ENCODE assay signal across 19 cellular contexts in genomic region chr12:112456029-112456428, GRCh38.
"Had no signal": no experiment of that assay in that cellular context is flagged by ENCODE, and none has a peak within 500 bp of the region (broad histone marks: within the 10 kb centered on the region; RNA-seq: fewer than 3 reads in every experiment).

No MANE protein-coding gene starts in this region.

- ATAC-seq: gastroesophageal sphincter; left lobe of liver; lower lobe of right lung; stimulated activated naive B cell treated with anti-CD40 and anti-IgM and Interleukin-4, amounts not matched to agents 10 μg/mL and 1 μg/mL and 100 μg/mL, for 72 hours; WTC11 had no signal

- H3K27me3 Mint-ChIP-seq: activated naive CD4-positive, alpha-beta T cell treated with anti-CD3 and anti-CD28 coated beads, Interleukin-2, amount 50 U/mL, for 24 hours; stimulated activated naive B cell treated with anti-CD40 and anti-IgM and Interleukin-4, amounts not matched to agents 10 μg/mL and 1 μg/mL and 100 μg/mL, for 72 hours had no signal

- H3K27ac Mint-ChIP-seq: activated naive CD4-positive, alpha-beta T cell treated with anti-CD3 and anti-CD28 coated beads, Interleukin-2, amount 50 U/mL, for 24 hours; nephron; stimulated activated naive B cell treated with anti-CD40 and anti-IgM and Interleukin-4, amounts not matched to agents 10 μg/mL and 1 μg/mL and 100 μg/mL, for 72 hours; WTC11 had no signal

- H3K4me3 Mint-ChIP-seq: activated naive CD4-positive, alpha-beta T cell treated with anti-CD3 and anti-CD28 coated beads, Interleukin-2, amount 50 U/mL, for 24 hours; nephron; stimulated activated naive B cell treated with anti-CD40 and anti-IgM and Interleukin-4, amounts not matched to agents 10 μg/mL and 1 μg/mL and 100 μg/mL, for 72 hours; WTC11 had no signal

- H3K4me1 Mint-ChIP-seq: activated naive CD4-positive, alpha-beta T cell treated with anti-CD3 and anti-CD28 coated beads, Interleukin-2, amount 50 U/mL, for 24 hours; nephron; WTC11 had no signal

- DNase-seq: activated gamma-delta T cell treated with Interleukin-2 at 50 U/mL for 16 hours; activated T-cell treated with anti-CD3 and anti-CD28 coated beads, Interleukin-2, amount 50 U/mL, for 1 hour; aorta; brain microvascular endothelial cell; central memory CD4-positive, alpha-beta T cell; dermis blood vessel endothelial cell; effector memory CD4-positive, alpha-beta T cell; esophagus squamous epithelium; lower lobe of right lung; sigmoid colon; stimulated activated CD4-positive, alpha-beta T cell treated with anti-CD3 and anti-CD28 coated beads, Interleukin-15, amount 100 ng/mL, for 24 hours; stimulated activated naive B cell treated with anti-CD40 and anti-IgM and Interleukin-4, amounts not matched to agents 10 μg/mL and 1 μg/mL and 100 μg/mL, for 72 hours; T-helper 1 cell; upper lobe of left lung had no signal

- H3K9me3 Mint-ChIP-seq: activated naive CD4-positive, alpha-beta T cell treated with anti-CD3 and anti-CD28 coated beads, Interleukin-2, amount 50 U/mL, for 24 hours; nephron; WTC11 had no signal
